ENCODE assay signal across 34 cellular contexts in the genomic region with DNA sequence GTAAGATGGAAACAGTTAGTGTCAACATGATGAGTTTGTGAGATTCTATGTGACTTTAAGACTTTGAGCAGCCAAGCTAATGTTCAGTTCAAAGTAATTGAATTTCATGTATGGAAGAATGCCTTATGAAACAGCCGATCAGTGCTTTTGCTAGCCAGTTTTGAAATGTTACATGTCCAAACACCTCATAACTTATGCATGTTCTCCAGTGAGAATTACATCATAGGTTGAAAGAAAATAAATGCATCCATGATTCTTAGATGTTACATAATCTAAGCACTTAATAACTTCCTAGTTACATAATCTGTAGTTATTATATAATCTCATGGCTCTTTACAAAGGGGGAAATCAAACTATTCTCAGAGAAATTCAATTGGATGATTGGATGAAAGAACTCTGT.
A peak's percentile ranks its signal among the peaks of the same experiment; 100 is the strongest.
DNase-seq lines count a peak whose midpoint lies in the region; ATAC-seq, FAIRE-seq and TF ChIP-seq lines count a peak whose summit lies in the region.
"Had no signal": no experiment of that assay in that cellular context is flagged by ENCODE, and none has a peak within 500 bp of the region (broad histone marks: within the 10 kb centered on the region; RNA-seq: fewer than 3 reads in every experiment).

No MANE protein-coding gene starts in this region.

- H3K27me3 ChIP-seq in right atrium auricular region: no peaks in the 10 kb centered on the region
- no peaks in the 10 kb centered on the region for H3K27me3 ChIP-seq in astrocyte (ENCODE audit: insufficient read depth, low read length)
- H3K27me3 ChIP-seq: gastroesophageal sphincter, left lung, MG63, transverse colon had no signal

- no peak for DNase-seq in left ventricle myocardium superior
- no peak for DNase-seq in right atrium auricular region (ENCODE audit: low spot score)
- no peak for DNase-seq in astrocyte (ENCODE audit: low read depth)
- peak; percentile 47 for DNase-seq in fibroblast of villous mesenchyme (ENCODE audit: low read depth)
- no peak for DNase-seq in NCI-H510A treated with DMSO at 0.1 percent for 48 hours (lab: John Stamatoyannopoulos, UW)
- DNase-seq in COLO829 (ENCODE audit: low spot score): no peak
- no peak for DNase-seq in activated CD4-positive, alpha-beta T cell treated with anti-CD3 and anti-CD28 coated beads, Interleukin-2, amount 10 ng/mL, durations not matched to agents 7 days and 5 days
- DNase-seq: ACHN; activated CD4-positive, alpha-beta T cell treated with anti-CD3 and anti-CD28 coated beads for 4 hours; activated gamma-delta T cell; activated naive CD8-positive, alpha-beta T cell treated with anti-CD3 and anti-CD28 coated beads, Interleukin-2, amount 10 ng/mL, durations not matched to agents 7 days and 5 days; activated T-cell treated with anti-CD3 and anti-CD28 coated beads, Interleukin-2, amount 50 U/mL, for 24 hours; COR-L47; DMS53; effector CD4-positive, alpha-beta T cell; KBM-7; MG63; midbrain; naive thymus-derived CD8-positive, alpha-beta T cell; NCI-H1417 treated with DMSO at 0.1 percent for 48 hours; NCI-H2081; NCI-H226; NCI-H748 treated with DMSO at 0.1 percent for 48 hours; OCI-M1; SK-N-SH; stimulated activated CD4-positive, alpha-beta T cell treated with anti-CD3 and anti-CD28 coated beads, Interleukin-2, amount 100 ng/mL, for 24 hours; T-helper 2 cell; transverse colon had no signal

- peaks cover 24% of the 10 kb centered on the region for H3K4me1 Mint-ChIP-seq in astrocyte (ENCODE audit: low read depth, unreplicated experiment)
- no peaks in the 10 kb centered on the region for H3K4me1 Mint-ChIP-seq in activated CD4-positive, alpha-beta T cell treated with anti-CD3 and anti-CD28 coated beads, Interleukin-2, amount 10 ng/mL, durations not matched to agents 7 days and 5 days
- H3K4me1 Mint-ChIP-seq: activated naive CD8-positive, alpha-beta T cell treated with anti-CD3 and anti-CD28 coated beads, Interleukin-2, amount 10 ng/mL, durations not matched to agents 7 days and 5 days; naive thymus-derived CD8-positive, alpha-beta T cell had no signal

- H3K9me3 Mint-ChIP-seq in astrocyte (ENCODE audit: unreplicated experiment): peaks cover under 1% of the 10 kb centered on the region
- no peaks in the 10 kb centered on the region for H3K9me3 Mint-ChIP-seq in activated CD4-positive, alpha-beta T cell treated with anti-CD3 and anti-CD28 coated beads, Interleukin-2, amount 10 ng/mL, durations not matched to agents 7 days and 5 days
- H3K9me3 Mint-ChIP-seq: activated naive CD8-positive, alpha-beta T cell treated with anti-CD3 and anti-CD28 coated beads, Interleukin-2, amount 10 ng/mL, durations not matched to agents 7 days and 5 days; activated T-cell treated with anti-CD3 and anti-CD28 coated beads, Interleukin-2, amount 50 U/mL, for 24 hours; naive thymus-derived CD8-positive, alpha-beta T cell had no signal

- no peaks in the 10 kb centered on the region for H3K27me3 Mint-ChIP-seq in astrocyte (ENCODE audit: low read depth, unreplicated experiment)
- H3K27me3 Mint-ChIP-seq in activated CD4-positive, alpha-beta T cell treated with anti-CD3 and anti-CD28 coated beads, Interleukin-2, amount 10 ng/mL, durations not matched to agents 7 days and 5 days: no peaks in the 10 kb centered on the region
- H3K27me3 Mint-ChIP-seq: activated naive CD8-positive, alpha-beta T cell treated with anti-CD3 and anti-CD28 coated beads, Interleukin-2, amount 10 ng/mL, durations not matched to agents 7 days and 5 days had no signal

- H4K20me1 ChIP-seq in astrocyte (ENCODE audit: insufficient read depth, low read length): peaks cover 43% of the 10 kb centered on the region

- peak; percentile 56 for FAIRE-seq in astrocyte (lab: Jason Lieb, UNC)
- FAIRE-seq: G401.6, GM19239 had no signal

- ATAC-seq in left ventricle myocardium superior (peak; percentile 27), HG02938 (IDR thresholded peaks at IDR 0.05; ENCODE audit: unreplicated experiment) (no peak)
- ATAC-seq: gastroesophageal sphincter; HCT116; left lung; naive thymus-derived CD8-positive, alpha-beta T cell had no signal

- TF ChIP-seq CTCF in right atrium auricular region (IDR thresholded peaks at IDR 0.05) (no peak), astrocyte (IDR thresholded peaks at IDR 0.05; ENCODE audit: insufficient read depth, low read depth, low read length) (no peak), fibroblast of villous mesenchyme (IDR thresholded peaks at IDR 0.05; ENCODE audit: insufficient read depth, low read depth, low read length) (no peak)

- H3K36me3 ChIP-seq in right atrium auricular region (no peaks in the 10 kb centered on the region), astrocyte (ENCODE audit: insufficient read depth, low read length) (no peaks in the 10 kb centered on the region)
- H3K36me3 ChIP-seq: gastroesophageal sphincter, left lung, MG63, transverse colon had no signal

- H3K4me1 ChIP-seq in right atrium auricular region (no peaks in the 10 kb centered on the region), astrocyte (ENCODE audit: insufficient read depth, low read length) (no peaks in the 10 kb centered on the region)
- H3K4me1 ChIP-seq: left lung, transverse colon had no signal

- POLR2A ChIA-PET in activated CD4-positive, alpha-beta T cell treated with anti-CD3 and anti-CD28 coated beads, Interleukin-2, amount 10 ng/mL, durations not matched to agents 7 days and 5 days (lab: Charles Lee): no interaction called here

- peaks cover 4% of the 10 kb centered on the region for H3K36me3 Mint-ChIP-seq in astrocyte (ENCODE audit: low read depth, unreplicated experiment)
- no peaks in the 10 kb centered on the region for H3K36me3 Mint-ChIP-seq in activated CD4-positive, alpha-beta T cell treated with anti-CD3 and anti-CD28 coated beads, Interleukin-2, amount 10 ng/mL, durations not matched to agents 7 days and 5 days (ENCODE audit: low read depth)
- H3K36me3 Mint-ChIP-seq: activated naive CD8-positive, alpha-beta T cell treated with anti-CD3 and anti-CD28 coated beads, Interleukin-2, amount 10 ng/mL, durations not matched to agents 7 days and 5 days; naive thymus-derived CD8-positive, alpha-beta T cell had no signal

- H3K79me2 ChIP-seq in astrocyte (ENCODE audit: insufficient read depth, low read length): peaks cover 38% of the 10 kb centered on the region

- no peak overlapping the region for H3K27ac ChIP-seq in right atrium auricular region
- no peak overlapping the region for H3K27ac ChIP-seq in astrocyte (ENCODE audit: low read depth, low read length)
- H3K27ac ChIP-seq: left lung, transverse colon had no signal

- intact Hi-C loops in left ventricle myocardium superior (cut with micrococcal nuclease): no loop called here

- no peak overlapping the region for H3K27ac Mint-ChIP-seq in astrocyte (ENCODE audit: unreplicated experiment)
- no peak overlapping the region for H3K27ac Mint-ChIP-seq in activated CD4-positive, alpha-beta T cell treated with anti-CD3 and anti-CD28 coated beads, Interleukin-2, amount 10 ng/mL, durations not matched to agents 7 days and 5 days
- H3K27ac Mint-ChIP-seq: activated naive CD8-positive, alpha-beta T cell treated with anti-CD3 and anti-CD28 coated beads, Interleukin-2, amount 10 ng/mL, durations not matched to agents 7 days and 5 days; activated T-cell treated with anti-CD3 and anti-CD28 coated beads, Interleukin-2, amount 50 U/mL, for 24 hours; naive thymus-derived CD8-positive, alpha-beta T cell had no signal

- no peak overlapping the region for H3K4me3 Mint-ChIP-seq in astrocyte (ENCODE audit: unreplicated experiment)
- H3K4me3 Mint-ChIP-seq in activated CD4-positive, alpha-beta T cell treated with anti-CD3 and anti-CD28 coated beads, Interleukin-2, amount 10 ng/mL, durations not matched to agents 7 days and 5 days: no peak overlapping the region
- H3K4me3 Mint-ChIP-seq: activated naive CD8-positive, alpha-beta T cell treated with anti-CD3 and anti-CD28 coated beads, Interleukin-2, amount 10 ng/mL, durations not matched to agents 7 days and 5 days; activated T-cell treated with anti-CD3 and anti-CD28 coated beads, Interleukin-2, amount 50 U/mL, for 24 hours; naive thymus-derived CD8-positive, alpha-beta T cell had no signal

- H3K4me3 ChIP-seq in right atrium auricular region (no peak overlapping the region), astrocyte (ENCODE audit: insufficient read depth, low read depth, low read length) (no peak overlapping the region), fibroblast of villous mesenchyme (ENCODE audit: low read depth, low read length) (no peak overlapping the region)
- H3K4me3 ChIP-seq: gastroesophageal sphincter, left lung, MG63, transverse colon had no signal

- H3K9me3 ChIP-seq in right atrium auricular region: peaks cover 0 to 3% of the 10 kb centered on the region in 2 donors
- H3K9me3 ChIP-seq in astrocyte (ENCODE audit: insufficient read depth, low read depth, low read length): no peaks in the 10 kb centered on the region
- H3K9me3 ChIP-seq: left lung, MG63, SK-N-SH, transverse colon had no signal

- CTCF ChIA-PET in activated CD4-positive, alpha-beta T cell treated with anti-CD3 and anti-CD28 coated beads, Interleukin-2, amount 10 ng/mL, durations not matched to agents 7 days and 5 days (lab: Charles Lee): no interaction called here

- no peak overlapping the region for H2AFZ ChIP-seq in astrocyte (ENCODE audit: low read depth, low read length)

- H3K4me2 ChIP-seq in astrocyte (ENCODE audit: low read length): no peak overlapping the region
- H3K4me2 ChIP-seq: SK-N-SH had no signal

- H3K9ac ChIP-seq in astrocyte (ENCODE audit: low read length): no peak overlapping the region
- H3K9ac ChIP-seq: SK-N-SH had no signal
